1 cellular context compared by ENCODE assay signal in genomic region chr17:47189732-47190621, GRCh38.
TF ChIP-seq lines count a peak whose summit lies in the region.

No MANE protein-coding gene starts in this region.

TF ChIP-seq in H1, 55 proteins besides CTCF, POLR2A, EP300 and RAD21:
- TF ChIP-seq KDM1A (IDR thresholded peaks at IDR 0.05; ENCODE audit: borderline replicate concordance, low read length) (no peak), SP4 (IDR thresholded peaks at IDR 0.05; ENCODE audit: low read length) (no peak), TBP (IDR thresholded peaks at IDR 0.05; ENCODE audit: low read depth, low read length) (no peak), BCL11A (IDR thresholded peaks at IDR 0.05; ENCODE audit: low read depth in 2 of 2, low read length in 2 of 2) (no peak), ASH2L (IDR thresholded peaks at IDR 0.05; ENCODE audit: low read length) (no peak), CHD1 (IDR thresholded peaks at IDR 0.05; ENCODE audit: low read depth, low read length) (no peak), SP1 (IDR thresholded peaks at IDR 0.05; ENCODE audit: low read depth, low read length) (no peak), SIRT6 (IDR thresholded peaks at IDR 0.05; ENCODE audit: low read length) (no peak)
